In the genomic region with DNA sequence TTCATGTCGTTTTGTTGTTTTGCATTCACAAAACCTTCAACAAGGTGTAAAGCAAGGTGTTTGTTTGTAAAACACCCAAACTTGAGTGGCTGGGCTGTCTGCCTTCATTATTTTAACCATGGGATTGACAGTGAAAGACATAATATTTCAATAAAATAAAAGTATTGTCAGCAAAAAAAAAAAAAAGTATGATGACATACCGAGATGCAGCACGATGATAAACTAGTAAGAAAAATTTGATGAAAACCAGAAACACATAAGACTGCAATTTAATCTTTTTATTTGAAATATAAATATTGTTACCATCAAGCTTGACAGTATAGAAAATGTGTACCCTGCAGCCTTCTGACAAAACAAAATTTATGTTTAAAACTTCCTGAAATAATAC, we compare ENCODE assay signal across 18 cellular contexts.
DNase-seq lines count a peak whose midpoint lies in the region; ATAC-seq, FAIRE-seq and TF ChIP-seq lines count a peak whose summit lies in the region.
"Had no signal": no experiment of that assay in that cellular context is flagged by ENCODE, and none has a peak within 500 bp of the region (broad histone marks: within the 10 kb centered on the region; RNA-seq: fewer than 3 reads in every experiment).

No MANE protein-coding gene starts in this region.

- H3K9me1 ChIP-seq in K562 (ENCODE audit: control insufficient read depth, insufficient read depth, low read length), result no peaks in the 10 kb centered on the region
- H3K9me1 ChIP-seq in keratinocyte (ENCODE audit: control insufficient read depth, extremely low read depth, insufficient read depth, low read length), result no peaks in the 10 kb centered on the region

- intact Hi-C loops in K562 (cut with micrococcal nuclease), result no loop called here

- H3K4me1 ChIP-seq in A549 (no peaks in the 10 kb centered on the region), K562 (replicated peaks in 1 of 2; ENCODE audit: control insufficient read depth in 2 of 2, insufficient read depth in 2 of 2, low read length in 2 of 2) (no peaks in the 10 kb centered on the region), keratinocyte (ENCODE audit: control insufficient read depth, extremely low read depth, insufficient read depth, low read length) (peaks cover 16% of the 10 kb centered on the region)
- H3K4me1 ChIP-seq: BE2C, Caco-2 had no signal

- POLR2A ChIA-PET in A549 (lab: Yijun Ruan, JAX), result no interaction called here
- POLR2A ChIA-PET in K562 (lab: Yijun Ruan, JAX), result interaction anchor here (0.6 kb wide), 1 partner anchor 46 kb away, joined by 3 read pairs; no protein-coding TSS in a partner anchor

- peaks cover 5 to 6% of the 10 kb centered on the region in 2 experiments for H3K27me3 ChIP-seq in K562 (ENCODE audit: control insufficient read depth in 2 of 2, insufficient read depth in 2 of 2, low read length in 2 of 2)
- H3K27me3 ChIP-seq in keratinocyte (ENCODE audit: control insufficient read depth, extremely low read depth, insufficient read depth, low read length), result no peaks in the 10 kb centered on the region
- H3K27me3 ChIP-seq: BE2C had no signal

- TF ChIP-seq EP300 in A549 (IDR thresholded peaks at IDR 0.05), result no peak
- TF ChIP-seq EP300 in K562 (IDR thresholded peaks at IDR 0.05; ENCODE audit: low read length), result no peak

- no peak overlapping the region for H2AFZ ChIP-seq in K562 (ENCODE audit: low read depth, low read length)
- H2AFZ ChIP-seq in keratinocyte (ENCODE audit: control insufficient read depth, low read length), result no peak overlapping the region

- TF ChIP-seq RAD21 in A549 (conservative IDR thresholded peaks at IDR 0.05 in 1 of 2, IDR thresholded peaks at IDR 0.05 in 1 of 2) (no peak), K562 (CRISPR knock-in tag; conservative IDR thresholded peaks at IDR 0.05 in 1 of 2, IDR thresholded peaks at IDR 0.05 in 1 of 2) (no peak)

- no peaks in the 10 kb centered on the region for H3K79me2 ChIP-seq in K562 (ENCODE audit: control insufficient read depth, insufficient read depth, low read length)
- no peaks in the 10 kb centered on the region for H3K79me2 ChIP-seq in keratinocyte (ENCODE audit: control insufficient read depth, insufficient read depth, low read length)

- dilution Hi-C loops in keratinocyte (cut with MboI; ENCODE audit: extremely low pct_ligation_motif_present, low sequenced_read_pairs), result no loop called here

- no peaks in the 10 kb centered on the region for H4K20me1 ChIP-seq in K562 (replicated peaks; ENCODE audit: control insufficient read depth, insufficient read depth, low read length)
- no peaks in the 10 kb centered on the region for H4K20me1 ChIP-seq in keratinocyte (ENCODE audit: control insufficient read depth, extremely low read depth, insufficient read depth, low read length)

- 75% methylated on average over 3 of the region's 3 CpGs for WGBS in A549 (ENCODE audit: missing lambda C conversion rate)
- 3% methylated on average over 3 of the region's 3 CpGs for WGBS in K562 (ENCODE audit: insufficient coverage, low coverage, missing lambda C conversion rate)

- DNase-seq in A549 (ENCODE audit: low read depth in 1 of 2, low spot score in 1 of 2), result no peak
- no peak for DNase-seq in HTR-8/SVneo (ENCODE audit: insufficient read length, low spot score)
- no peak for DNase-seq in K562 (ENCODE audit: extremely low read depth in 1 of 4, low spot score in 3 of 4)
- no peak for DNase-seq in keratinocyte (ENCODE audit: low read depth, low spot score)
- DNase-seq in HuH-7 (ENCODE audit: low spot score), result no peak
- no peak for DNase-seq in activated CD4-positive, CD25-positive, alpha-beta regulatory T cell treated with anti-CD3 and anti-CD28 coated beads, Interleukin-2, amount 50 U/mL, for 72 hours
- DNase-seq: ACHN; BE2C; Caco-2; CD4-positive, CD25-positive, alpha-beta regulatory T cell; GOT3; H9; KG1 had no signal

- no TSS peak for BruUV-seq in K562 (replicated peaks; lab: Mats Ljungman, UMichigan)

- in situ Hi-C loops in K562 (cut with MboI), result no loop called here

- no peak overlapping the region for H3K27ac ChIP-seq in A549
- H3K27ac ChIP-seq in K562 (ENCODE audit: extremely low read depth, low read depth, low read length), result no peak overlapping the region
- H3K27ac ChIP-seq in keratinocyte (ENCODE audit: control insufficient read depth, insufficient read depth, low read length), result no peak overlapping the region

- H3K4me3 ChIP-seq in A549 (no peak overlapping the region), K562 (no peak overlapping the region), keratinocyte (ENCODE audit: control insufficient read depth in 2 of 3, extremely low read depth in 1 of 3, insufficient read depth in 2 of 3, low read depth in 1 of 3, low read length in 3 of 3) (no peak overlapping the region)

- H3K36me3 ChIP-seq in K562 (ENCODE audit: control insufficient read depth, insufficient read depth, low read length), result no peaks in the 10 kb centered on the region
- H3K36me3 ChIP-seq in keratinocyte (ENCODE audit: control insufficient read depth in 2 of 2, extremely low read depth in 1 of 2, insufficient read depth in 2 of 2, low read length in 2 of 2), result no peaks in the 10 kb centered on the region
- H3K36me3 ChIP-seq: BE2C had no signal

- TF ChIP-seq POLR2A in A549 (IDR thresholded peaks at IDR 0.05; ENCODE audit: low read length), result no peak
- no peak for TF ChIP-seq POLR2A in K562 (conservative IDR thresholded peaks at IDR 0.05)

- CTCF ChIA-PET in A549 (lab: Yijun Ruan, JAX) (interaction anchor here (0.7 to 2.5 kb wide), 2 partner anchors 7 to 143 kb away, joined by 3 to 6 read pairs; no protein-coding TSS in a partner anchor), K562 (lab: Yijun Ruan, JAX; ENCODE audit: low intra/inter-chr PET ratio) (no interaction called here)

- no peak for ATAC-seq in A549
- ATAC-seq in K562, result no peak
- ATAC-seq in HG02870 (IDR thresholded peaks at IDR 0.05; ENCODE audit: unreplicated experiment), result no peak
- ATAC-seq in GM21515 (IDR thresholded peaks at IDR 0.05; ENCODE audit: unreplicated experiment), result no peak

- TF ChIP-seq CTCF in A549 (IDR thresholded peaks at IDR 0.05), result no peak
- no peak for TF ChIP-seq CTCF in K562 (IDR thresholded peaks at IDR 0.05 in 2 of 3, conservative IDR thresholded peaks at IDR 0.05 in 1 of 3; ENCODE audit: insufficient read depth in 2 of 3, low read depth in 1 of 3, low read length in 3 of 3)
- no peak for TF ChIP-seq CTCF in keratinocyte (optimal IDR thresholded peaks at IDR 0.05 in 1 of 3, IDR thresholded peaks at IDR 0.05 in 1 of 3, conservative IDR thresholded peaks at IDR 0.05 in 1 of 3; ENCODE audit: extremely low read depth in 1 of 3, insufficient read depth in 2 of 3, low read length in 3 of 3)

- no peaks in the 10 kb centered on the region for H3K9me3 ChIP-seq in A549
- no peaks in the 10 kb centered on the region for H3K9me3 ChIP-seq in K562 (replicated peaks; ENCODE audit: control insufficient read depth, insufficient read depth, low read depth, low read length)
- H3K9me3 ChIP-seq in keratinocyte (ENCODE audit: control insufficient read depth, low read depth, low read length), result no peaks in the 10 kb centered on the region
- H3K9me3 ChIP-seq: BE2C, Caco-2 had no signal

- FAIRE-seq in A549 (lab: Jason Lieb, UNC) (no peak), HTR-8/SVneo (lab: Jason Lieb, UNC) (peak; percentile 67), K562 (lab: Jason Lieb, UNC) (no peak), keratinocyte (lab: Jason Lieb, UNC) (no peak)
- FAIRE-seq: D721Med, G401.6, GM12891 had no signal

- no peak overlapping the region for H3K4me2 ChIP-seq in A549
- H3K4me2 ChIP-seq in K562 (ENCODE audit: insufficient read depth, low read length), result no peak overlapping the region
- peak overlapping the region; percentile 77 for H3K4me2 ChIP-seq in keratinocyte (ENCODE audit: control insufficient read depth, extremely low read depth, insufficient read depth, low read depth, low read length)

- H3K9ac ChIP-seq in K562 (ENCODE audit: insufficient read depth in 1 of 2, low read depth in 2 of 2, low read length in 2 of 2), result no peak overlapping the region
- no peak overlapping the region for H3K9ac ChIP-seq in keratinocyte (ENCODE audit: control insufficient read depth, extremely low read depth, insufficient read depth, low read length)

TF ChIP-seq in A549, 52 proteins besides CTCF, POLR2A, EP300 and RAD21:
- TF ChIP-seq MAFK (IDR thresholded peaks at IDR 0.05; ENCODE audit: partially characterized antibody) (peak; percentile 53), FOSB (CRISPR knock-in tag; IDR thresholded peaks at IDR 0.05) (no peak)

TF ChIP-seq in K562, 482 proteins besides CTCF, POLR2A, EP300 and RAD21:
- no peak for TF ChIP-seq SMARCA5 (IDR thresholded peaks at IDR 0.05)
- peak; percentile 66; the same call in 1 of the 2 replicates for TF ChIP-seq C11orf30 (IDR thresholded peaks at IDR 0.05; ENCODE audit: low read depth)
- TF ChIP-seq MAFF (IDR thresholded peaks at IDR 0.05; ENCODE audit: low read length), result peak; percentile 69; the same call in 1 of the 2 replicates
- TF ChIP-seq ZNF316 (IDR thresholded peaks at IDR 0.05), result peak; percentile 88
- peak; percentile 77 for TF ChIP-seq MAFG (tag; conservative IDR thresholded peaks at IDR 0.05)
